In the genomic region with DNA sequence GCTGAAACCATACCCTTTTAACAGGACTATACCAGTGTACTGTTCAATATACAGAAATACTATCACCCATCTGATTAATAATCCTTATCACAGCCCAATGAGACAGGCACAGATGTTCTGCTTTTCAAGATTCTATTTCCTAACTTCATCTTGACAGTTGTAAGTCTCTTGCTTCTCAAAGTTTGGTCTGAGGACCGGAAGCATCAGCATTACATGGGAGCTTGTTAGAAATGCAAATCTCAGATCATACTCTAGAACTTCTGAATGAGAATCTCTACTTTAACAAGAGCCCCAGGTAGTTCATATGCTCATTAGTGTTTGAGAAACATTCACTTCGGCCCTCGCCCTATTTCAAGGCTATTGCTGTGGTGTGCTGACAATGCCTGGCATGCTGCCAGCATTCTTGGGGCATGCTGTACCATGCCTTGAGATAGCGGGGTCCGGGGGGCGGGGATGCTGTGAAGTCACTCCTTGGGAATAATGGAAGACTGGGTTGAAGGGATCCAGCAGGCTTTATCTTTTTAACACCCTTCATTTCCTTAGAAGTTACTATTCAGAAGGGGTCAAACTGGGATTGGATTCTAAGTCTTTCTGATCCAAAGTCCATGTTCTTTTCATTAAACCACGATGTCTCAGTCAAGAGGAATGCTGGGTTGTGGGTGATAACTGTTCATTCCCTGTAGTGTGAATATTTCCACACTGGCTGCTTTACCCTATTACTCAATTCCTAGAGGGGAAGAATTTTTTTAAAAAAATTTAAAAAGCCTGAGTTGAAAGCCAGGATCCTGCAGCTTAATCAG, we compare ENCODE assay signal across 9 cellular contexts.
DNase-seq lines count a peak whose midpoint lies in the region; ATAC-seq, FAIRE-seq and TF ChIP-seq lines count a peak whose summit lies in the region.
"Had no signal": no experiment of that assay in that cellular context is flagged by ENCODE, and none has a peak within 500 bp of the region (broad histone marks: within the 10 kb centered on the region; RNA-seq: fewer than 3 reads in every experiment).

No MANE protein-coding gene starts in this region.

- 40% methylated on average over 6 of the region's 7 CpGs for WGBS in A549 (ENCODE audit: missing lambda C conversion rate)
- WGBS in lung, 2 donors, result 45 to 63% methylated on average over 7 of the region's 7 CpGs

- DNase-seq in A549 (ENCODE audit: low read depth in 1 of 2, low spot score in 1 of 2), result peak; percentile 13 to 53
- peak; percentile 67 for DNase-seq in Karpas-422
- DNase-seq in colonic mucosa, result peak; percentile 26
- no peak for DNase-seq in lung (ENCODE audit: low spot score)
- no peak for DNase-seq in T-cell
- DNase-seq in CD8-positive, alpha-beta memory T cell, result no peak

- no peak for TF ChIP-seq RAD21 in A549 (conservative IDR thresholded peaks at IDR 0.05 in 1 of 2, IDR thresholded peaks at IDR 0.05 in 1 of 2)

- CTCF ChIA-PET in A549 (lab: Yijun Ruan, JAX) (interaction anchor here (2.3 kb wide), 1 partner anchor 608 kb away, joined by 7 read pairs; no protein-coding TSS in a partner anchor), T-cell (lab: Charles Lee) (interaction anchor here in 1 of 2 donors (0.6 to 0.7 kb wide), 2 partner anchors 164 to 402 kb away, joined by 3 to 4 read pairs; no protein-coding TSS in a partner anchor)
- CTCF ChIA-PET in CD8-positive, alpha-beta memory T cell (lab: Charles Lee), result no interaction called here

- H3K9me3 Mint-ChIP-seq in T-cell, result no peaks in the 10 kb centered on the region
- no peaks in the 10 kb centered on the region for H3K9me3 Mint-ChIP-seq in CD8-positive, alpha-beta memory T cell
- H3K9me3 Mint-ChIP-seq in activated T-helper 17 cell treated with anti-CD3 and anti-CD28 coated beads, Interleukin-2, amount 50 U/mL, for 72 hours, result no peaks in the 10 kb centered on the region
- H3K9me3 Mint-ChIP-seq: neural crest cell had no signal

- H3K27me3 Mint-ChIP-seq in T-cell, result no peaks in the 10 kb centered on the region
- peaks cover 0 to 2% of the 10 kb centered on the region in 2 donors for H3K27me3 Mint-ChIP-seq in CD8-positive, alpha-beta memory T cell
- H3K27me3 Mint-ChIP-seq in activated T-helper 17 cell treated with anti-CD3 and anti-CD28 coated beads, Interleukin-2, amount 50 U/mL, for 72 hours, result no peaks in the 10 kb centered on the region

- POLR2A ChIA-PET in A549 (lab: Yijun Ruan, JAX) (no interaction called here), T-cell (lab: Charles Lee) (no interaction called here)
- POLR2A ChIA-PET in CD8-positive, alpha-beta memory T cell (lab: Charles Lee), result no interaction called here

- peaks cover 22% of the 10 kb centered on the region for H3K36me3 Mint-ChIP-seq in T-cell
- peaks cover 4 to 9% (median 5%) of the 10 kb centered on the region in 3 donors for H3K36me3 Mint-ChIP-seq in CD8-positive, alpha-beta memory T cell
- H3K36me3 Mint-ChIP-seq in activated T-helper 17 cell treated with anti-CD3 and anti-CD28 coated beads, Interleukin-2, amount 50 U/mL, for 72 hours (ENCODE audit: low read depth), result peaks cover 5% of the 10 kb centered on the region

- H3K27ac ChIP-seq in A549, result peak overlapping the region; percentile 60 to 81; a peak in 5 of 6 replicates
- no peak overlapping the region for H3K27ac ChIP-seq in Karpas-422 (ENCODE audit: low read length)
- H3K27ac ChIP-seq in colonic mucosa, result peak overlapping the region; percentile 6
- H3K27ac ChIP-seq in lung (ENCODE audit: low read depth in 1 of 2, low read length in 1 of 2), result peak overlapping the region; percentile 35 to 87
- no peak overlapping the region for H3K27ac ChIP-seq in CD8-positive, alpha-beta memory T cell (ENCODE audit: low read depth, low read length)

- FAIRE-seq in A549 (lab: Jason Lieb, UNC), result no peak

- TF ChIP-seq CTCF in A549 (IDR thresholded peaks at IDR 0.05), result no peak
- no peak for TF ChIP-seq CTCF in colonic mucosa (IDR thresholded peaks at IDR 0.05)
- TF ChIP-seq CTCF in lung (IDR thresholded peaks at IDR 0.05; ENCODE audit: control extremely low read depth, extremely low read depth), result no peak

- H3K4me1 ChIP-seq in A549 (peaks cover 35% of the 10 kb centered on the region), Karpas-422 (ENCODE audit: low read length) (peaks cover 57% of the 10 kb centered on the region), colonic mucosa (no peaks in the 10 kb centered on the region), lung (ENCODE audit: control insufficient read depth in 2 of 2, insufficient read depth in 2 of 2, low read length in 2 of 2) (peaks cover 6 to 36% of the 10 kb centered on the region in 2 donors)
- H3K4me1 ChIP-seq in CD8-positive, alpha-beta memory T cell (ENCODE audit: insufficient read depth, low read length), result no peaks in the 10 kb centered on the region

- H3K9ac ChIP-seq in Karpas-422 (ENCODE audit: low read length) (no peak overlapping the region), colonic mucosa (ENCODE audit: low read depth in 2 of 2, low read length in 2 of 2) (no peak overlapping the region)

- peaks cover 5 to 11% (median 7%) of the 10 kb centered on the region in 3 donors for H3K4me1 Mint-ChIP-seq in T-cell
- H3K4me1 Mint-ChIP-seq in CD8-positive, alpha-beta memory T cell, result peaks cover 7 to 16% (median 12%) of the 10 kb centered on the region in 3 donors
- no peaks in the 10 kb centered on the region for H3K4me1 Mint-ChIP-seq in activated T-helper 17 cell treated with anti-CD3 and anti-CD28 coated beads, Interleukin-2, amount 50 U/mL, for 72 hours

- intact Hi-C loops in colonic mucosa (cut with DNase I), result no loop called here

- H3K4me2 ChIP-seq in A549, result peak overlapping the region; percentile 57
- H3K4me2 ChIP-seq in Karpas-422 (ENCODE audit: low read depth, low read length, poor library complexity, severe bottlenecking), result no peak overlapping the region

- no peak for TF ChIP-seq POLR2A in A549 (IDR thresholded peaks at IDR 0.05; ENCODE audit: low read length)

- no peaks in the 10 kb centered on the region; the same call in 1 of the 2 replicates for H4K20me1 ChIP-seq in Karpas-422 (ENCODE audit: insufficient read depth, low read depth, low read length)

- H3K4me3 Mint-ChIP-seq in T-cell, result no peak overlapping the region
- H3K4me3 Mint-ChIP-seq in CD8-positive, alpha-beta memory T cell, result no peak overlapping the region
- H3K4me3 Mint-ChIP-seq in activated T-helper 17 cell treated with anti-CD3 and anti-CD28 coated beads, Interleukin-2, amount 50 U/mL, for 72 hours, result no peak overlapping the region
- H3K4me3 Mint-ChIP-seq: neural crest cell had no signal

- no peaks in the 10 kb centered on the region for H3K9me3 ChIP-seq in A549
- no peaks in the 10 kb centered on the region for H3K9me3 ChIP-seq in Karpas-422 (ENCODE audit: low read length)
- H3K9me3 ChIP-seq in colonic mucosa, result no peaks in the 10 kb centered on the region
- no peaks in the 10 kb centered on the region for H3K9me3 ChIP-seq in lung (ENCODE audit: control insufficient read depth in 2 of 2, insufficient read depth in 1 of 2, low read length in 1 of 2)
- no peaks in the 10 kb centered on the region for H3K9me3 ChIP-seq in CD8-positive, alpha-beta memory T cell (ENCODE audit: low read length)

- TF ChIP-seq EP300 in A549 (IDR thresholded peaks at IDR 0.05), result no peak

- no peaks in the 10 kb centered on the region for H3K79me2 ChIP-seq in Karpas-422 (ENCODE audit: low read length)

- H2AFZ ChIP-seq in Karpas-422 (ENCODE audit: low read length), result no peak overlapping the region

- no peaks in the 10 kb centered on the region for H3K9me2 ChIP-seq in Karpas-422 (replicated peaks; ENCODE audit: insufficient read depth, low read length)

- H3K4me3 ChIP-seq in A549 (no peak overlapping the region), Karpas-422 (ENCODE audit: low read length) (no peak overlapping the region), colonic mucosa (no peak overlapping the region), lung (no peak overlapping the region)
- H3K4me3 ChIP-seq in CD8-positive, alpha-beta memory T cell (ENCODE audit: low read length), result no peak overlapping the region

- ATAC-seq in A549, result peak; percentile 66 to 79; a peak in 5 of 6 replicates
- ATAC-seq in lung (ENCODE audit: insufficient read depth, low FRiP score), result peak; percentile 48
- ATAC-seq in T-cell (replicated peaks in 1 of 4), result no peak
- ATAC-seq in activated T-helper 17 cell treated with anti-CD3 and anti-CD28 coated beads, Interleukin-2, amount 50 U/mL, for 72 hours (replicated peaks), result no peak
- ATAC-seq in GM21390 (IDR thresholded peaks at IDR 0.05; ENCODE audit: unreplicated experiment), result no peak

- no peaks in the 10 kb centered on the region for H3K27me3 ChIP-seq in Karpas-422 (ENCODE audit: low read length)
- H3K27me3 ChIP-seq in colonic mucosa, result no peaks in the 10 kb centered on the region
- H3K27me3 ChIP-seq in lung (ENCODE audit: control insufficient read depth, insufficient read depth), result no peaks in the 10 kb centered on the region
- H3K27me3 ChIP-seq in CD8-positive, alpha-beta memory T cell (ENCODE audit: insufficient read depth, low read length, poor library complexity, severe bottlenecking), result no peaks in the 10 kb centered on the region

- no peak overlapping the region for H3K27ac Mint-ChIP-seq in T-cell
- peak overlapping the region in 1 of 8 donors; percentile 29 for H3K27ac Mint-ChIP-seq in CD8-positive, alpha-beta memory T cell
- H3K27ac Mint-ChIP-seq in activated T-helper 17 cell treated with anti-CD3 and anti-CD28 coated beads, Interleukin-2, amount 50 U/mL, for 72 hours, result no peak overlapping the region

- no peaks in the 10 kb centered on the region for H3K36me3 ChIP-seq in Karpas-422 (ENCODE audit: insufficient read depth, low read length)
- H3K36me3 ChIP-seq in colonic mucosa, result no peaks in the 10 kb centered on the region
- H3K36me3 ChIP-seq in lung (ENCODE audit: control insufficient read depth in 2 of 2, insufficient read depth in 2 of 2, low read length in 2 of 2), result no peaks in the 10 kb centered on the region
- no peaks in the 10 kb centered on the region for H3K36me3 ChIP-seq in CD8-positive, alpha-beta memory T cell (ENCODE audit: insufficient read depth, low read length)

TF ChIP-seq in A549, 52 proteins besides CTCF, POLR2A, EP300 and RAD21:
- no peak for TF ChIP-seq JUNB (IDR thresholded peaks at IDR 0.05)
- TF ChIP-seq FOSL2 (IDR thresholded peaks at IDR 0.05), result no peak
- TF ChIP-seq FOSL2 (CRISPR knock-in tag; IDR thresholded peaks at IDR 0.05), result peak; percentile 34; the same call in 1 of the 2 replicates
- no peak for TF ChIP-seq JUN (IDR thresholded peaks at IDR 0.05)
- peak; percentile 29 to 52; a peak in 1 of 4 replicates for TF ChIP-seq CEBPB (IDR thresholded peaks at IDR 0.05)
- TF ChIP-seq, protein P1, sequence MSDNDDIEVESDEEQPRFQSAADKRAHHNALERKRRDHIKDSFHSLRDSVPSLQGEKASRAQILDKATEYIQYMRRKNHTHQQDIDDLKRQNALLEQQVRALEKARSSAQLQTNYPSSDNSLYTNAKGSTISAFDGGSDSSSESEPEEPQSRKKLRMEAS (IDR thresholded peaks at IDR 0.05), result 0 out of 2 replicates have a peak, but pooled peaks have one; percentile 16

Comparison
In these comparisons a context has a peak if more than half of its experiments do, and no peak if none do; other contexts are left out.
1. ATAC-seq: peak in A549 (2 of 2) and lung (single experiment); none in T-cell (0 of 4), activated T-helper 17 cell treated with anti-CD3 and anti-CD28 coated beads, Interleukin-2, amount 50 U/mL, for 72 hours (single experiment) and GM21390 (single experiment).
2. DNase-seq: peak in A549 (2 of 2), Karpas-422 (single experiment) and colonic mucosa (single experiment); none in lung (single experiment), T-cell (0 of 34) and CD8-positive, alpha-beta memory T cell (0 of 5).
3. H3K27ac ChIP-seq: peak in A549 (2 of 2), colonic mucosa (single experiment) and lung (2 of 2); none in Karpas-422 (single experiment) and CD8-positive, alpha-beta memory T cell (single experiment).